18 cellular contexts compared by ENCODE assay signal in the genomic region with DNA sequence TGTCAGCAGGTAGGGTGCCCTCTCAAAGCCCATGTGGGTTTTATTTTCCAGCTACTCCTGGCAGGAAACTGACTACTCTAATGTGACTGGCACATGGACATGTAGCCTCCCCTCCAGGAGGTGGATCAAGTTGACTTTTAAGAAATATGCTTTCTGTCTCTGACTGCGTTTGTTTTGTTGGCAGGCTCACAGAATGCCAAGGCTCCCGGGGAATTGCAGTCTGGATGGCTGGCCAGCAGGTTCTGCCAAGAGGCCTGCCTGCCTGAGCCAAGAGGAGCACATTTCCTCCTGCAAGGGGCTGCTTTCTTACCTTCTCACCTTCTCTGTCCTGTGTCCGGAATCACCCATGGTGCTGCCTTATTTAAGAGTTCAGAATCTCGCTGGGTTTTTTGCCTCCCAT.
"Had no signal": no experiment of that assay in that cellular context is flagged by ENCODE, and none has a peak within 500 bp of the region (broad histone marks: within the 10 kb centered on the region; RNA-seq: fewer than 3 reads in every experiment).

No MANE protein-coding gene starts in this region.

- H3K4me1 Mint-ChIP-seq: activated naive CD8-positive, alpha-beta T cell treated with anti-CD3 and anti-CD28 coated beads, Interleukin-2, amount 50 U/mL, for 24 hours; natural killer cell; T-cell had no signal

- H3K27ac ChIP-seq: gastrocnemius medialis, left lung, neutrophil, right atrium auricular region, upper lobe of left lung had no signal

- H3K4me3 Mint-ChIP-seq: activated naive CD4-positive, alpha-beta T cell treated with anti-CD3 and anti-CD28 coated beads for 36 hours; activated naive CD8-positive, alpha-beta T cell treated with anti-CD3 and anti-CD28 coated beads, Interleukin-2, amount 50 U/mL, for 24 hours; natural killer cell; T-cell had no signal

- H3K9me3 ChIP-seq: ascending aorta, gastrocnemius medialis, neutrophil had no signal

- H3K4me3 ChIP-seq: gastrocnemius medialis, left lung, right atrium auricular region, upper lobe of left lung had no signal

- H3K27me3 ChIP-seq: ascending aorta, gastrocnemius medialis, left lung, neutrophil, right atrium auricular region, upper lobe of left lung had no signal

- H3K36me3 Mint-ChIP-seq: T-cell had no signal

- H3K27me3 Mint-ChIP-seq: activated naive CD8-positive, alpha-beta T cell treated with anti-CD3 and anti-CD28 coated beads, Interleukin-2, amount 50 U/mL, for 24 hours; T-cell had no signal

- H3K4me1 ChIP-seq: gastrocnemius medialis, left lung, right atrium auricular region, upper lobe of left lung had no signal

- H3K36me3 ChIP-seq: ascending aorta, gastrocnemius medialis, left lung, neutrophil, right atrium auricular region, upper lobe of left lung had no signal

- H3K27ac Mint-ChIP-seq: activated naive CD4-positive, alpha-beta T cell treated with anti-CD3 and anti-CD28 coated beads for 36 hours; activated naive CD8-positive, alpha-beta T cell treated with anti-CD3 and anti-CD28 coated beads, Interleukin-2, amount 50 U/mL, for 24 hours; activated T-helper 2 cell treated with anti-CD3 and anti-CD28 coated beads, Interferon-gamma antibody, Interleukin-2, Interleukin-4, amounts not matched to agents 10 μg/mL and 5 μg/mL and 100 μg/mL, durations not matched to agents 14 hours and 24 hours and 36 hours; natural killer cell; T-cell had no signal

- DNase-seq: activated CD4-positive, CD25-positive, alpha-beta regulatory T cell treated with anti-CD3 and anti-CD28 coated beads, Interleukin-2, amount 50 U/mL, for 72 hours; activated naive CD4-positive, alpha-beta T cell treated with anti-CD3 and anti-CD28 coated beads for 36 hours; activated naive CD8-positive, alpha-beta T cell treated with anti-CD3 and anti-CD28 coated beads, Interleukin-2, amount 50 U/mL, for 24 hours; erythroblast; gastrocnemius medialis; left lung; mesenchymal stem cell; natural killer cell; small intestine; stimulated activated CD4-positive, alpha-beta T cell treated with anti-CD3 and anti-CD28 coated beads, Interleukin-4, amount 100 ng/mL, for 24 hours; stimulated activated naive CD4-positive, alpha-beta T cell treated with Interleukin-2 at 50 U/mL for 16 hours; T-cell; T-helper 9 cell; upper lobe of left lung had no signal
